Comparison of ENCODE assay signal across 1 cellular context in the genomic region with DNA sequence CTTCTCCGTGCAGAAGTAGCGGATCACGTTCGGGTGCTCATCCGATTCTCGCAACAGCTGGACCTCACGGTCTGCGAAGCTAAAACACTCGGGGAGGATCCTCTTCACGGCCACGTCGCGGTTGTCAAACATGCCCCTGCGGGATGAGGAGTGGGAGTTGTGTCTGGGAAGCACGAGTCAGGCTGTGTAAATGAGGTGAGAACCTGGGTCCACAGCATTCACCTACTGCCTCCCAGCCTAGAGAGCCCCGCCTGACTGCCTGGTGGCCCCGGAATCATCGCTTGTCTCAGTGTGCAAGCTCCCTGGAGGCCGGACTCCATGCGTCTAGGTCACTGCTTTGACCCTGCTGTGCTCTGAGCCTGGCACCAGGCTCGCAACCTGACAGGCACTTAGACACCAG.
A peak's percentile ranks its signal among the peaks of the same experiment; 100 is the strongest.
TF ChIP-seq lines count a peak whose summit lies in the region.

No MANE protein-coding gene starts in this region.

TF ChIP-seq in K562, 482 proteins besides CTCF, POLR2A, EP300 and RAD21:
- TF ChIP-seq POLR2G (IDR thresholded peaks at IDR 0.05; ENCODE audit: low read depth, low read length) = peak; percentile 31; the same call in 1 of the 2 replicates
- TF ChIP-seq RBM22 (IDR thresholded peaks at IDR 0.05; ENCODE audit: low read depth, low read length, poor library complexity, severe bottlenecking) = peak; percentile 40
- no peak for TF ChIP-seq NCOA6 (IDR thresholded peaks at IDR 0.05)
- no peak for TF ChIP-seq GTF2A2 (tag; IDR thresholded peaks at IDR 0.05)
